In genomic region chr1:203666621-203667020, GRCh38 we compare ENCODE assay signal across 20 cellular contexts. TPM values are rescaled to one million over a fixed set of nuclear protein-coding genes. Genes with fewer than 3 reads are reported as not detected.
DNase-seq lines count a peak whose midpoint lies in the region; ATAC-seq and TF ChIP-seq lines count a peak whose summit lies in the region.
"Had no signal": no experiment of that assay in that cellular context is flagged by ENCODE, and none has a peak within 500 bp of the region (broad histone marks: within the 10 kb centered on the region; RNA-seq: fewer than 3 reads in every experiment).

No MANE protein-coding gene starts in this region.

- no peak for TF ChIP-seq POLR2A in esophagus squamous epithelium (IDR thresholded peaks at IDR 0.05)
- TF ChIP-seq POLR2A in thyroid gland (IDR thresholded peaks at IDR 0.05) = no peak

- CTCF ChIA-PET in A673 (lab: Charles Lee) = no interaction called here

- no peak for TF ChIP-seq CTCF in esophagus squamous epithelium (IDR thresholded peaks at IDR 0.05)
- TF ChIP-seq CTCF in thyroid gland (IDR thresholded peaks at IDR 0.05) = no peak
- no peak for TF ChIP-seq CTCF in A673 (conservative IDR thresholded peaks at IDR 0.05; ENCODE audit: low read depth, low read length)

- peak overlapping the region; percentile 34 for H3K9ac ChIP-seq in muscle layer of colon (ENCODE audit: low read length)

- intact Hi-C loops in esophagus squamous epithelium (cut with DNase I) = no loop called here
- intact Hi-C loops in thyroid gland (cut with DNase I) = no loop called here
- intact Hi-C loops in A673 (cut with micrococcal nuclease; ENCODE audit: unreplicated experiment) = no loop called here
- intact Hi-C loops in head of caudate nucleus (cut with DNase I) = no loop called here

- H3K4me3 ChIP-seq in esophagus squamous epithelium (no peak overlapping the region), muscle layer of colon (ENCODE audit: low read depth in 1 of 2, low read length in 2 of 2) (peak overlapping the region in 1 of 2 donors; percentile 6), thyroid gland (replicated peaks in 1 of 3) (no peak overlapping the region), A673 (ENCODE audit: low read depth, low read length, poor library complexity, severe bottlenecking) (no peak overlapping the region)
- H3K4me3 ChIP-seq: hepatocyte, lung had no signal

- no peaks in the 10 kb centered on the region for H3K27me3 Mint-ChIP-seq in T-helper 17 cell
- H3K27me3 Mint-ChIP-seq: activated CD4-positive, alpha-beta T cell treated with anti-CD3 and anti-CD28 coated beads, Interleukin-2, amount 10 ng/mL, durations not matched to agents 7 days and 5 days; stimulated activated memory B cell treated with anti-CD40 and anti-IgM and Interleukin-4, amounts not matched to agents 10 μg/mL and 1 μg/mL and 100 μg/mL, for 72 hours had no signal

- DNase-seq in T-helper 17 cell = no peak
- DNase-seq in esophagus squamous epithelium (lab: John Stamatoyannopoulos, UW) = no peak
- DNase-seq in thyroid gland = no peak
- no peak for DNase-seq in stimulated activated CD4-positive, alpha-beta T cell treated with anti-CD3 and anti-CD28 coated beads, Interleukin-2, amount 100 ng/mL, for 24 hours
- no peak for DNase-seq in NOMO-1 treated with DMSO at 0.1 percent for 48 hours (lab: John Stamatoyannopoulos, UW; ENCODE audit: unreplicated experiment)
- DNase-seq in A673 (ENCODE audit: low spot score) = no peak
- DNase-seq in head of caudate nucleus = no peak
- DNase-seq: activated CD4-positive, alpha-beta T cell treated with anti-CD3 and anti-CD28 coated beads, Interleukin-2, amount 10 ng/mL, durations not matched to agents 7 days and 5 days; activated T-cell treated with anti-CD3 and anti-CD28 coated beads, Interleukin-2, amount 50 U/mL, for 72 hours; amygdala; effector memory CD4-positive, alpha-beta T cell; NCI-H1092 treated with DMSO at 0.1 percent for 48 hours; stimulated activated CD4-positive, alpha-beta T cell treated with anti-CD3 and anti-CD28 coated beads, Interleukin-4, amount 100 ng/mL, for 4 hours; T-helper 2 cell had no signal

- H3K27ac Mint-ChIP-seq in T-helper 17 cell = peak overlapping the region; percentile 94
- H3K27ac Mint-ChIP-seq: activated CD4-positive, alpha-beta T cell treated with anti-CD3 and anti-CD28 coated beads, Interleukin-2, amount 10 ng/mL, durations not matched to agents 7 days and 5 days; activated T-cell treated with anti-CD3 and anti-CD28 coated beads, Interleukin-2, amount 50 U/mL, for 72 hours; stimulated activated memory B cell treated with anti-CD40 and anti-IgM and Interleukin-4, amounts not matched to agents 10 μg/mL and 1 μg/mL and 100 μg/mL, for 72 hours had no signal

- peaks cover 9% of the 10 kb centered on the region for H3K36me3 Mint-ChIP-seq in T-helper 17 cell (ENCODE audit: low read depth)

- H3K4me1 Mint-ChIP-seq in T-helper 17 cell = peaks cover 76% of the 10 kb centered on the region

- POLR2A ChIA-PET in A673 (lab: Charles Lee; ENCODE audit: low non-redundant PET) = no interaction called here

- H3K27me3 ChIP-seq in esophagus squamous epithelium (no peaks in the 10 kb centered on the region), muscle layer of colon (ENCODE audit: control insufficient read depth in 1 of 2, insufficient read depth in 2 of 2, low read length in 2 of 2) (no peaks in the 10 kb centered on the region), thyroid gland (no peaks in the 10 kb centered on the region), A673 (replicated peaks; ENCODE audit: insufficient read depth, low read depth, low read length, poor library complexity) (no peaks in the 10 kb centered on the region)
- H3K27me3 ChIP-seq: hepatocyte had no signal

- no TSS peak for BruUV-seq in A673 (replicated peaks; lab: Mats Ljungman, UMichigan)

- peak overlapping the region; percentile 63 for H3K4me3 Mint-ChIP-seq in T-helper 17 cell
- H3K4me3 Mint-ChIP-seq: activated CD4-positive, alpha-beta T cell treated with anti-CD3 and anti-CD28 coated beads, Interleukin-2, amount 10 ng/mL, durations not matched to agents 7 days and 5 days; stimulated activated memory B cell treated with anti-CD40 and anti-IgM and Interleukin-4, amounts not matched to agents 10 μg/mL and 1 μg/mL and 100 μg/mL, for 72 hours had no signal

- no peak for ATAC-seq in T-helper 17 cell
- ATAC-seq: activated T-cell treated with anti-CD3 and anti-CD28 coated beads, Interleukin-2, amount 50 U/mL, for 72 hours; Panc1; stimulated activated memory B cell treated with anti-CD40 and anti-IgM and Interleukin-4, amounts not matched to agents 10 μg/mL and 1 μg/mL and 100 μg/mL, for 72 hours had no signal

- H3K9me3 ChIP-seq in T-helper 17 cell (ENCODE audit: control insufficient read depth, low read length, poor library complexity, severe bottlenecking) (no peaks in the 10 kb centered on the region), esophagus squamous epithelium (no peaks in the 10 kb centered on the region), muscle layer of colon (ENCODE audit: low read length) (no peaks in the 10 kb centered on the region), thyroid gland (no peaks in the 10 kb centered on the region), A673 (ENCODE audit: low read depth, low read length, poor library complexity, severe bottlenecking) (no peaks in the 10 kb centered on the region)

- 50 to 77% methylated on average over 1 of the region's 1 CpG for WGBS in esophagus squamous epithelium, 2 donors
- WGBS in thyroid gland, 2 donors = 31% methylated on average over 1 of the region's 1 CpG

- peaks cover 0 to 18% (median 0%) of the 10 kb centered on the region in 3 donors for H3K36me3 ChIP-seq in esophagus squamous epithelium
- peaks cover 22% of the 10 kb centered on the region for H3K36me3 ChIP-seq in muscle layer of colon (ENCODE audit: insufficient read depth, low read length)
- H3K36me3 ChIP-seq in thyroid gland = no peaks in the 10 kb centered on the region
- H3K36me3 ChIP-seq in A673 (ENCODE audit: insufficient read depth, low read length, poor library complexity, severe bottlenecking) = no peaks in the 10 kb centered on the region

- H3K4me1 ChIP-seq in esophagus squamous epithelium = peaks cover 17 to 87% (median 72%) of the 10 kb centered on the region in 3 donors
- peaks cover 95% of the 10 kb centered on the region for H3K4me1 ChIP-seq in muscle layer of colon (ENCODE audit: insufficient read depth, low read length)
- H3K4me1 ChIP-seq in thyroid gland = peaks cover 10 to 59% of the 10 kb centered on the region in 2 donors
- H3K4me1 ChIP-seq in A673 (ENCODE audit: insufficient read depth, low read length, poor library complexity, severe bottlenecking) = no peaks in the 10 kb centered on the region

- H3K27ac ChIP-seq in esophagus squamous epithelium = peak overlapping the region in 3 of 4 donors; percentile 74 to 76 (median 76)
- H3K27ac ChIP-seq in muscle layer of colon (ENCODE audit: low read depth, low read length) = peak overlapping the region; percentile 87
- H3K27ac ChIP-seq in thyroid gland = peak overlapping the region in 2 of 3 donors; percentile 49 to 54
- no peak overlapping the region for H3K27ac ChIP-seq in A673 (ENCODE audit: low read depth, low read length, poor library complexity, severe bottlenecking)
- H3K27ac ChIP-seq: C4-2B had no signal

RNA-seq across cellular contexts. Expression of gene ATP2B4, which starts 40.0 kb away (rescaled TPM):
- total RNA-seq in T-helper 17 cell (10 to 100 TPM; 92.5 to 99.2 TPM), esophagus squamous epithelium (10 to 100 TPM; 23.7 to 58.9 (median 39.2) TPM), thyroid gland (10 to 100 TPM; 41.3 to 46.1 (median 42.7) TPM), A673 (2021) (16.1 and 19.5 TPM in 2 replicates)
